Comparison of ENCODE assay signal across 1 cellular context in the genomic region with DNA sequence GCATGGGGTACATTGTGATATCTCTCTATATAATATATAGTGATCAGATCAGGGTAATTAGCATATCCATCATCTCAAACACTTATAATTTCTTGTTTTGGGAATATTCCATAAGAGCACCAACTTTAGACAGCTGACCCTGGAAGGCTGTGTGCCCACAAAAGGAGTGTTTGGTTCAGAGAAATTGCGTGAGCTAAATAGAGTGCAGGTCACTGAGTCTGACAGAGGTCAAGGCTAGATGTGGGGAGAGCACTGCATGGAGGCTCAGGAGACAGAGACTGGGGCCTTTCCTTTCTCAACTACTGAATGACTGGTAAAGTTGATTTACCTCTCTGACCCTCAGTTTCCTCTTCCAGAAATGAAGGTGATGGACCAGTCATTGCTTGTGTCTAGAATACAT.
A peak's percentile ranks its signal among the peaks of the same experiment; 100 is the strongest.
TF ChIP-seq lines count a peak whose summit lies in the region.

No MANE protein-coding gene starts in this region.

TF ChIP-seq in HepG2, 621 proteins besides CTCF, POLR2A, EP300 and RAD21 (continued from another document and continues in another):
- TF ChIP-seq ARID5B (CRISPR knock-in tag; IDR thresholded peaks at IDR 0.05) (peak; percentile 91), HINFP (CRISPR knock-in tag; IDR thresholded peaks at IDR 0.05; ENCODE audit: low read depth) (no peak), KAT8 (CRISPR knock-in tag; IDR thresholded peaks at IDR 0.05) (0 out of 2 replicates have a peak, but pooled peaks have one; percentile 45), ZGPAT (CRISPR knock-in tag; IDR thresholded peaks at IDR 0.05) (peak; percentile 49; the same call in 1 of the 2 replicates), SRF (IDR thresholded peaks at IDR 0.05; ENCODE audit: low read depth, low read length) (peak; percentile 52; the same call in 1 of the 2 replicates), DR1 (CRISPR knock-in tag; IDR thresholded peaks at IDR 0.05) (no peak), STAT5B (CRISPR knock-in tag; IDR thresholded peaks at IDR 0.05) (no peak), SMAD1 (CRISPR knock-in tag; IDR thresholded peaks at IDR 0.05; ENCODE audit: borderline replicate concordance, low read depth) (no peak), ZNF251 (CRISPR knock-in tag; IDR thresholded peaks at IDR 0.05) (no peak), JDP2 (CRISPR knock-in tag; IDR thresholded peaks at IDR 0.05; ENCODE audit: borderline replicate concordance) (no peak), PREB (CRISPR knock-in tag; IDR thresholded peaks at IDR 0.05) (no peak), ATF6 (CRISPR knock-in tag; conservative IDR thresholded peaks at IDR 0.05) (no peak), EED (CRISPR knock-in tag; IDR thresholded peaks at IDR 0.05) (no peak), ZNF672 (CRISPR knock-in tag; IDR thresholded peaks at IDR 0.05) (no peak), AFF4 (CRISPR knock-in tag; IDR thresholded peaks at IDR 0.05) (no peak), ZNF230 (CRISPR knock-in tag; IDR thresholded peaks at IDR 0.05) (no peak), MAZ (IDR thresholded peaks at IDR 0.05; ENCODE audit: borderline replicate concordance, low read depth, low read length) (no peak), MAZ (CRISPR knock-in tag; IDR thresholded peaks at IDR 0.05; ENCODE audit: low read depth) (no peak), TP53 (CRISPR knock-in tag; conservative IDR thresholded peaks at IDR 0.05) (no peak), ARID4A (CRISPR knock-in tag; IDR thresholded peaks at IDR 0.05; ENCODE audit: borderline replicate concordance) (no peak), GATAD2A (CRISPR knock-in tag; IDR thresholded peaks at IDR 0.05) (peak; percentile 87), ZNF484 (CRISPR knock-in tag; IDR thresholded peaks at IDR 0.05; ENCODE audit: borderline replicate concordance, low read depth) (no peak), ZNF572 (CRISPR knock-in tag; IDR thresholded peaks at IDR 0.05) (no peak), DNMT3B (CRISPR knock-in tag; conservative IDR thresholded peaks at IDR 0.05) (no peak), NBN (conservative IDR thresholded peaks at IDR 0.05) (no peak), MAX (IDR thresholded peaks at IDR 0.05) (no peak), ZSCAN30 (CRISPR knock-in tag; IDR thresholded peaks at IDR 0.05) (no peak), TCF7 (IDR thresholded peaks at IDR 0.05; ENCODE audit: low read depth) (no peak)
- TF ChIP-seq, protein P1, sequence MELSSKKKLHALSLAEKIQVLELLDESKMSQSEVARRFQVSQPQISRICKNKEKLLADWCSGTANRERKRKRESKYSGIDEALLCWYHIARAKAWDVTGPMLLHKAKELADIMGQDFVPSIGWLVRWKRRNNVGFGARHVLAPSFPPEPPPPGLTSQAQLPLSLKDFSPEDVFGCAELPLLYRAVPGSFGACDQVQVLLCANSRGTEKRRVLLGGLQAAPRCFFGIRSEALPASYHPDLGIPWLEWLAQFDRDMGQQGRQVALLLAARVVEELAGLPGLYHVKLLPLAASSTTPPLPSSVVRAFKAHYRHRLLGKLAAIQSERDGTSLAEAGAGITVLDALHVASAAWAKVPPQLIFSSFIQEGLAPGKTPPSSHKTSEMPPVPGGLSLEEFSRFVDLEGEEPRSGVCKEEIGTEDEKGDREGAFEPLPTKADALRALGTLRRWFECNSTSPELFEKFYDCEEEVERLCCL (CRISPR knock-in tag; IDR thresholded peaks at IDR 0.05; ENCODE audit: borderline replicate concordance), result no peak
